Comparison of ENCODE assay signal across 27 cellular contexts in the genomic region with DNA sequence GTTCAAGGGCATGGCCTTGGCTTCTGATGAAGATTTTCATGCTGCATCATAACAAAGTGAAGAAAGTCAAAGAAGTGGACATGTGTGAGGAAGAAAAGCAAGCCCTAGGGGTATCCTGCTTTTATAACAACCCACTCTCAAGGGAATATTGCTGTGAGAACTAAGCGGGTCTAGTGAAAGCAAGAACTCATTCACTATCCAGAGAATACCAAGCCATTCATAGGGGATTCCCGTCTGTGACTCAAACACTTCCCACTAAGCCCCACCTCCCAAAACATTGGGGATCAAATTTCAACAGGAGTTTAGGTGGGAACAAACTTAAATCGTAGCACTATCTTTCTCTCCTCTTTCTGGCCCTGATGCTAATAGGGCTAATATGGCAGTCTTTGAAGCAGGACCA.
A peak's percentile ranks its signal among the peaks of the same experiment; 100 is the strongest.
DNase-seq lines count a peak whose midpoint lies in the region; ATAC-seq and TF ChIP-seq lines count a peak whose summit lies in the region.
"Had no signal": no experiment of that assay in that cellular context is flagged by ENCODE, and none has a peak within 500 bp of the region (broad histone marks: within the 10 kb centered on the region; RNA-seq: fewer than 3 reads in every experiment).

No MANE protein-coding gene starts in this region.

- H3K36me3 ChIP-seq in smooth muscle cell (ENCODE audit: low read depth), result no peaks in the 10 kb centered on the region
- H3K36me3 ChIP-seq: BE2C, heart left ventricle, neutrophil, right atrium auricular region had no signal

- H4K20me1 ChIP-seq in smooth muscle cell (ENCODE audit: low read depth), result no peaks in the 10 kb centered on the region

- DNase-seq in NCI-H748 (lab: John Stamatoyannopoulos, UW; ENCODE audit: unreplicated experiment), result peak; percentile 3
- DNase-seq in NCI-H748 treated with DMSO at 0.1 percent for 48 hours (lab: John Stamatoyannopoulos, UW), result no peak
- DNase-seq in RPMI7951 (ENCODE audit: low read depth), result peak; percentile 62
- peak; percentile 56 for DNase-seq in fibroblast of mammary gland (ENCODE audit: low read depth)
- DNase-seq in smooth muscle cell (lab: John Stamatoyannopoulos, UW; ENCODE audit: unreplicated experiment), result no peak
- no peak for DNase-seq in activated CD4-positive, alpha-beta T cell treated with anti-CD3 and anti-CD28 coated beads, Interleukin-2, amount 50 U/mL, for 48 hours
- DNase-seq: activated naive CD4-positive, alpha-beta T cell treated with anti-CD3 and anti-CD28 coated beads, Interleukin-2, amount 10 ng/mL, durations not matched to agents 7 days and 5 days; BE2C; body of pancreas; effector CD4-positive, alpha-beta T cell; foreskin melanocyte; heart left ventricle; naive B cell; NCI-H1105 treated with DMSO at 0.1 percent for 48 hours; NCI-H187 treated with DMSO at 0.1 percent for 48 hours; NCI-H2171; NCI-H524; posterior cingulate gyrus; SK-N-SH; stimulated activated CD4-positive, alpha-beta T cell treated with anti-CD3 and anti-CD28 coated beads, Interleukin-1b, Interleukin-23, amount 100 ng/mL, for 48 hours; testis had no signal

- ATAC-seq in HG03095 (IDR thresholded peaks at IDR 0.05; ENCODE audit: unreplicated experiment), result no peak
- ATAC-seq in GM18909 (IDR thresholded peaks at IDR 0.05; ENCODE audit: poor library complexity, unreplicated experiment), result no peak
- ATAC-seq: body of pancreas, heart left ventricle, PC-3 had no signal

- TF ChIP-seq CTCF in fibroblast of mammary gland (conservative IDR thresholded peaks at IDR 0.05; ENCODE audit: control insufficient read depth, insufficient read depth, low read depth, low read length) (no peak), smooth muscle cell (IDR thresholded peaks at IDR 0.05; ENCODE audit: borderline replicate concordance, insufficient read depth, poor library complexity, severe bottlenecking) (no peak)

- H3K4me3 ChIP-seq in fibroblast of mammary gland (ENCODE audit: control insufficient read depth, low read depth, low read length) (no peak overlapping the region), smooth muscle cell (no peak overlapping the region)
- H3K4me3 ChIP-seq: body of pancreas, heart left ventricle, right atrium auricular region, testis had no signal

- H2AFZ ChIP-seq in smooth muscle cell (ENCODE audit: low read depth), result no peak overlapping the region

- 78% methylated on average over 3 of the region's 3 CpGs for WGBS in smooth muscle cell (ENCODE audit: low lambda C conversion rate)

- no peak overlapping the region for H3K9ac ChIP-seq in smooth muscle cell (ENCODE audit: low read depth)
- H3K9ac ChIP-seq: SK-N-SH had no signal

- no peaks in the 10 kb centered on the region for H3F3A ChIP-seq in smooth muscle cell (ENCODE audit: low read depth)

- no peaks in the 10 kb centered on the region for H3K4me1 ChIP-seq in smooth muscle cell (ENCODE audit: low read depth)
- H3K4me1 ChIP-seq: BE2C, body of pancreas, heart left ventricle, right atrium auricular region, testis had no signal

- peak overlapping the region; percentile 44 for H3K4me2 ChIP-seq in smooth muscle cell
- H3K4me2 ChIP-seq: SK-N-SH had no signal

- H3K79me2 ChIP-seq in smooth muscle cell (ENCODE audit: low read depth), result no peaks in the 10 kb centered on the region

- no peak overlapping the region for H3K27ac ChIP-seq in smooth muscle cell (ENCODE audit: low read depth)
- H3K27ac ChIP-seq: body of pancreas, epithelial cell of prostate, heart left ventricle, neutrophil, right atrium auricular region, testis had no signal

- H3K27me3 ChIP-seq in smooth muscle cell (ENCODE audit: low read depth), result no peaks in the 10 kb centered on the region
- H3K27me3 ChIP-seq: body of pancreas, heart left ventricle, right atrium auricular region, testis had no signal

- no peaks in the 10 kb centered on the region for H3K9me3 ChIP-seq in smooth muscle cell (replicated peaks; ENCODE audit: low read depth)
- H3K9me3 ChIP-seq: BE2C, body of pancreas, neutrophil, right atrium auricular region, SK-N-SH, testis had no signal

Comparison
In these comparisons a context has a peak if more than half of its experiments do, and no peak if none do; other contexts are left out.
1. DNase-seq: peak in NCI-H748 (single experiment), RPMI7951 (single experiment) and fibroblast of mammary gland (single experiment); none in NCI-H748 treated with DMSO at 0.1 percent for 48 hours (single experiment), smooth muscle cell (single experiment) and activated CD4-positive, alpha-beta T cell treated with anti-CD3 and anti-CD28 coated beads, Interleukin-2, amount 50 U/mL, for 48 hours (0 of 2).